ENCODE assay signal across 1 cellular context in the genomic region with DNA sequence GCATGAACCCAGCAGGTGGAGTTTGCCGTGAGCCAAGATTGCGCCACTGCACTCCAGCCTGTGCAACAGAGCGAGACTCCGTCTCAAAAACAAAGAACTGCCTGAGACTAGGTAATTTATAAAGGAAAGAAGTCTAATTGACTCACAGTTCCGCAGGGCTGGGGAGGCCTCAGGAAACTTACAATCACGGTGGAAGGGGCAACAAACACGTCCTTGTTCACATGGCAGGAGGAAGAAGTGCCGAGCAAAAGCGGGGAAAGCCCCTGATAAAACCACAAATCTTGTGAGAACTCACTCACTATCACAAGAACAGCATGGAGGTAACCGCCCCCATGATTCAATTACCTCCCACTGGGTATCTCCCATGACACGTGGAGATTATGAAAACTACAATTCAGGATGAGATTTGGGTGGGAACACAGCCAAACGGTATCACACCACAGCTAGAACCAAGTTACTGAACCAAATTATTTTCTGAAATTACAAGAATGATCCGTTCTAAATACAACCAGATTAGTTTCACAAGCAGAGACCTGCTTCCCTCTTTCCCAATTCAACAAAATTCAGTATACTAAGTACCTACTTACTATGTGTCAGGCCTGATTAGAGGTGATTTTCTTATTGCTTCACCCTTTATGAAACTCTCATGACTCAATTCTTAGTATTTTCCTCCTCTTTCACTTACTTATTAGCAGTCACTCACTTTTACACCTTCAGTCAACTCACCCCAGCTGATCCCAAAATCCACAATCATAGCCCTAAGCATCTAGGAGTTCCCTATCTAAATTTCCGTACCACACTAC.
TF ChIP-seq lines count a peak whose summit lies in the region.

No MANE protein-coding gene starts in this region.

TF ChIP-seq in HepG2, 621 proteins besides CTCF, POLR2A, EP300 and RAD21:
- TF ChIP-seq PHF20 (CRISPR knock-in tag; IDR thresholded peaks at IDR 0.05), result no peak
- TF ChIP-seq, protein P1, sequence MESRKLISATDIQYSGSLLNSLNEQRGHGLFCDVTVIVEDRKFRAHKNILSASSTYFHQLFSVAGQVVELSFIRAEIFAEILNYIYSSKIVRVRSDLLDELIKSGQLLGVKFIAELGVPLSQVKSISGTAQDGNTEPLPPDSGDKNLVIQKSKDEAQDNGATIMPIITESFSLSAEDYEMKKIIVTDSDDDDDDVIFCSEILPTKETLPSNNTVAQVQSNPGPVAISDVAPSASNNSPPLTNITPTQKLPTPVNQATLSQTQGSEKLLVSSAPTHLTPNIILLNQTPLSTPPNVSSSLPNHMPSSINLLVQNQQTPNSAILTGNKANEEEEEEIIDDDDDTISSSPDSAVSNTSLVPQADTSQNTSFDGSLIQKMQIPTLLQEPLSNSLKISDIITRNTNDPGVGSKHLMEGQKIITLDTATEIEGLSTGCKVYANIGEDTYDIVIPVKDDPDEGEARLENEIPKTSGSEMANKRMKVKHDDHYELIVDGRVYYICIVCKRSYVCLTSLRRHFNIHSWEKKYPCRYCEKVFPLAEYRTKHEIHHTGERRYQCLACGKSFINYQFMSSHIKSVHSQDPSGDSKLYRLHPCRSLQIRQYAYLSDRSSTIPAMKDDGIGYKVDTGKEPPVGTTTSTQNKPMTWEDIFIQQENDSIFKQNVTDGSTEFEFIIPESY (CRISPR knock-in tag; IDR thresholded peaks at IDR 0.05), result peak; percentile 71
- no peak for TF ChIP-seq ZFP41 (CRISPR knock-in tag; IDR thresholded peaks at IDR 0.05; ENCODE audit: borderline replicate concordance)
- no peak for TF ChIP-seq HNRNPK (IDR thresholded peaks at IDR 0.05; ENCODE audit: low read depth, low read length, poor library complexity, severe bottlenecking)
